1 cellular context compared by ENCODE assay signal in genomic region chr13:50909605-50910482, GRCh38.
A peak's percentile ranks its signal among the peaks of the same experiment; 100 is the strongest.
TF ChIP-seq lines count a peak whose summit lies in the region.

Gene RNASEH2B (plus strand): TSS chr13:50909791. CDS start chr13:50910077, 286 bp downstream.

TF ChIP-seq in K562, 482 proteins besides CTCF, POLR2A, EP300 and RAD21 (continued from another document and continues in another):
- TF ChIP-seq KAT2B (IDR thresholded peaks at IDR 0.05; ENCODE audit: low read depth, low read length) (no peak), ATF1 (CRISPR knock-in tag; IDR thresholded peaks at IDR 0.05) (no peak), ATF1 (tag; IDR thresholded peaks at IDR 0.05) (peak; percentile 90), ZNF77 (CRISPR knock-in tag; IDR thresholded peaks at IDR 0.05) (no peak), PHF20 (IDR thresholded peaks at IDR 0.05; ENCODE audit: partially characterized antibody) (peak; percentile 72), SOX6 (IDR thresholded peaks at IDR 0.05) (no peak), ZBTB12 (CRISPR knock-in tag; IDR thresholded peaks at IDR 0.05) (peak; percentile 67; the same call in 1 of the 2 replicates), KDM5B (IDR thresholded peaks at IDR 0.05; ENCODE audit: insufficient replicate concordance, low read depth, low read length) (peak; percentile 35), CBX5 (IDR thresholded peaks at IDR 0.05; ENCODE audit: borderline replicate concordance, low read depth) (no peak), BRD9 (IDR thresholded peaks at IDR 0.05; ENCODE audit: low read depth, partially characterized antibody) (no peak), MAFG (tag; conservative IDR thresholded peaks at IDR 0.05) (no peak), NFE2L1 (tag; IDR thresholded peaks at IDR 0.05; ENCODE audit: borderline replicate concordance, low read depth) (no peak), RBFOX2 (IDR thresholded peaks at IDR 0.05; ENCODE audit: low read depth, low read length) (peak; percentile 97), RNF219 (CRISPR knock-in tag; IDR thresholded peaks at IDR 0.05) (no peak), PRDM10 (IDR thresholded peaks at IDR 0.05; ENCODE audit: partially characterized antibody) (peak; percentile 98), MNT (conservative IDR thresholded peaks at IDR 0.05) (peak in 1 of 2 experiments; percentile 93), ELK3 (CRISPR knock-in tag; IDR thresholded peaks at IDR 0.05) (no peak), TAF7 (tag; IDR thresholded peaks at IDR 0.05) (peak; percentile 36; the same call in 1 of the 2 replicates), GATA2 (CRISPR knock-in tag; IDR thresholded peaks at IDR 0.05) (no peak), PTTG1 (tag; IDR thresholded peaks at IDR 0.05; ENCODE audit: low read depth) (no peak), NR3C1 (CRISPR knock-in tag; IDR thresholded peaks at IDR 0.05) (no peak), E2F6 (IDR thresholded peaks at IDR 0.05; ENCODE audit: borderline replicate concordance in 1 of 2, extremely low read depth in 1 of 2, insufficient read depth in 1 of 2, insufficient read length in 1 of 2, low read depth in 1 of 2, low read length in 1 of 2, poor library complexity in 1 of 2, severe bottlenecking in 1 of 2) (peak; percentile 50 to 90), CREB1 (IDR thresholded peaks at IDR 0.05) (peak; percentile 79), CREB1 (CRISPR knock-in tag; IDR thresholded peaks at IDR 0.05) (peak; percentile 53; the same call in 1 of the 2 replicates), FOXP4 (CRISPR knock-in tag; IDR thresholded peaks at IDR 0.05; ENCODE audit: borderline replicate concordance) (no peak), MXI1 (IDR thresholded peaks at IDR 0.05; ENCODE audit: low read depth, low read length) (0 out of 2 replicates have a peak, but pooled peaks have one; percentile 56), ZNF764 (CRISPR knock-in tag; IDR thresholded peaks at IDR 0.05; ENCODE audit: low read depth) (no peak), MAX (CRISPR knock-in tag; IDR thresholded peaks at IDR 0.05) (peak; percentile 68), ZSCAN29 (IDR thresholded peaks at IDR 0.05) (0 out of 2 replicates have a peak, but pooled peaks have one; percentile 10), CBFB (CRISPR knock-in tag; IDR thresholded peaks at IDR 0.05) (no peak), BRD4 (IDR thresholded peaks at IDR 0.05) (peak; percentile 87), PRPF4 (IDR thresholded peaks at IDR 0.05; ENCODE audit: insufficient read depth, low read depth, low read length, poor library complexity, severe bottlenecking) (peak; percentile 21), SMAD1 (IDR thresholded peaks at IDR 0.05; ENCODE audit: low read depth, low read length, partially characterized antibody) (no peak), THAP12 (CRISPR knock-in tag; IDR thresholded peaks at IDR 0.05) (0 out of 2 replicates have a peak, but pooled peaks have one; percentile 19), MYNN (IDR thresholded peaks at IDR 0.05) (no peak), MYNN (CRISPR knock-in tag; IDR thresholded peaks at IDR 0.05) (no peak), TAF9B (IDR thresholded peaks at IDR 0.05; ENCODE audit: partially characterized antibody) (peak; percentile 56), TSC22D4 (tag; IDR thresholded peaks at IDR 0.05) (no peak), MBD2 (IDR thresholded peaks at IDR 0.05; ENCODE audit: borderline replicate concordance, low read depth) (no peak), PHF8 (IDR thresholded peaks at IDR 0.05; ENCODE audit: borderline replicate concordance, low read length) (peak; percentile 83), SMARCE1 (IDR thresholded peaks at IDR 0.05) (no peak), XRCC5 (IDR thresholded peaks at IDR 0.05; ENCODE audit: low read depth, low read length) (no peak), HMG20A (CRISPR knock-in tag; conservative IDR thresholded peaks at IDR 0.05) (no peak), E2F4 (CRISPR knock-in tag; IDR thresholded peaks at IDR 0.05; ENCODE audit: low read depth) (peak; percentile 52; the same call in 1 of the 2 replicates), BHLHE40 (IDR thresholded peaks at IDR 0.05; ENCODE audit: low read length) (0 out of 2 replicates have a peak, but pooled peaks have one; percentile 2), RHOXF2B (CRISPR knock-in tag; conservative IDR thresholded peaks at IDR 0.05) (no peak), ZBTB1 (CRISPR knock-in tag; IDR thresholded peaks at IDR 0.05; ENCODE audit: borderline replicate concordance, low read depth) (peak; percentile 37; the same call in 1 of the 2 replicates), NBN (IDR thresholded peaks at IDR 0.05; ENCODE audit: low read depth) (no peak), BCOR (IDR thresholded peaks at IDR 0.05) (no peak)
